Comparison of ENCODE assay signal across 26 cellular contexts in genomic region chr1:180486092-180486491, GRCh38. TPM values are rescaled to one million over a fixed set of nuclear protein-coding genes. Genes with fewer than 3 reads are reported as not detected.
DNase-seq lines count a peak whose midpoint lies in the region; TF ChIP-seq lines count a peak whose summit lies in the region.
"Had no signal": no experiment of that assay in that cellular context is flagged by ENCODE, and none has a peak within 500 bp of the region (broad histone marks: within the 10 kb centered on the region; RNA-seq: fewer than 3 reads in every experiment).

No MANE protein-coding gene starts in this region.

- intact Hi-C loops in activated CD4-positive, alpha-beta memory T cell treated with anti-CD3 and anti-CD28 coated beads for 36 hours (cut with micrococcal nuclease), result no loop called here

- H2AFZ ChIP-seq in KMS-11 (ENCODE audit: low read depth), result no peak overlapping the region

- no peaks in the 10 kb centered on the region for H3K36me3 ChIP-seq in KMS-11 (ENCODE audit: insufficient read depth)
- H3K36me3 ChIP-seq in mesendoderm (ENCODE audit: control insufficient read depth, insufficient read depth, low read length), result no peaks in the 10 kb centered on the region
- peaks cover 2% of the 10 kb centered on the region for H3K36me3 ChIP-seq in brain microvascular endothelial cell (replicated peaks)

- no peaks in the 10 kb centered on the region for H3K9me3 Mint-ChIP-seq in activated CD4-positive, alpha-beta memory T cell treated with anti-CD3 and anti-CD28 coated beads for 36 hours
- H3K9me3 Mint-ChIP-seq: stimulated activated naive CD8-positive, alpha-beta T cell treated with anti-CD3 and anti-CD28 coated beads, Interleukin-15, amount 100 ng/mL, for 72 hours had no signal

- H3K4me3 ChIP-seq in KMS-11 (IDR thresholded peaks at IDR 0.05; ENCODE audit: insufficient read depth, low read depth, low read length), result no peak overlapping the region
- H3K4me3 ChIP-seq in mesendoderm (ENCODE audit: low read length), result no peak overlapping the region
- H3K4me3 ChIP-seq in brain microvascular endothelial cell (ENCODE audit: low read depth, low read length), result no peak overlapping the region
- H3K4me3 ChIP-seq: gastroesophageal sphincter, psoas muscle had no signal

- in situ Hi-C loops in brain microvascular endothelial cell (cut with HindIII; ENCODE audit: low pct_ligation_motif_present, low sequenced_read_pairs), result no loop called here

- no peak overlapping the region for H3K4me2 ChIP-seq in KMS-11
- H3K4me2 ChIP-seq in mesendoderm (ENCODE audit: low read length), result no peak overlapping the region

- no CpG with 5 or more reads among the region's 1 CpG for WGBS in mesendoderm (ENCODE audit: extremely low coverage, insufficient coverage, low lambda C conversion rate)

- POLR2A ChIA-PET in activated CD4-positive, alpha-beta memory T cell treated with anti-CD3 and anti-CD28 coated beads for 36 hours (lab: Charles Lee), result no interaction called here

- DNase-seq in NCI-H1105 treated with DMSO at 0.1 percent for 48 hours (lab: John Stamatoyannopoulos, UW), result peak; percentile 14
- no peak for DNase-seq in NCI-H1105 (lab: John Stamatoyannopoulos, UW)
- peak; percentile 10 for DNase-seq in NCI-H446 treated with DMSO at 0.1 percent for 48 hours (lab: John Stamatoyannopoulos, UW)
- peak; percentile 16 for DNase-seq in mesendoderm
- DNase-seq in kidney tubule cell (ENCODE audit: low spot score), result no peak
- no peak for DNase-seq in activated CD4-positive, alpha-beta memory T cell treated with anti-CD3 and anti-CD28 coated beads for 36 hours
- no peak for DNase-seq in brain microvascular endothelial cell
- DNase-seq: activated CD4-positive, alpha-beta T cell treated with anti-CD3 and anti-CD28 coated beads, Interleukin-2, amount 50 U/mL, for 48 hours; activated T-cell treated with anti-CD3 and anti-CD28 coated beads for 4 hours; amniotic stem cell; central memory CD4-positive, alpha-beta T cell; KG1; NCI-H1436; NCI-H510A; OCI-M1; psoas muscle; small intestine; stimulated activated CD4-positive, alpha-beta T cell treated with anti-CD3 and anti-CD28 coated beads, Interleukin-4, amount 100 ng/mL, for 1 hour; stimulated activated naive CD8-positive, alpha-beta T cell treated with anti-CD3 and anti-CD28 coated beads, Interleukin-15, amount 100 ng/mL, for 72 hours; T-helper 2 cell; trophoblast cell; WERI-Rb-1 had no signal

- H2BK15ac ChIP-seq in mesendoderm (replicated peaks; ENCODE audit: low read depth), result no peak overlapping the region

- no peak overlapping the region for H2BK120ac ChIP-seq in mesendoderm (ENCODE audit: low read depth, low read length)

- no peak overlapping the region for H3K23ac ChIP-seq in mesendoderm (ENCODE audit: low read length)

- H3K27me3 Mint-ChIP-seq in activated CD4-positive, alpha-beta memory T cell treated with anti-CD3 and anti-CD28 coated beads for 36 hours, result no peaks in the 10 kb centered on the region
- H3K27me3 Mint-ChIP-seq: B cell; stimulated activated naive CD8-positive, alpha-beta T cell treated with anti-CD3 and anti-CD28 coated beads, Interleukin-15, amount 100 ng/mL, for 72 hours had no signal

- no peaks in the 10 kb centered on the region for H3K79me1 ChIP-seq in mesendoderm (ENCODE audit: low read length)

- H3K27me3 ChIP-seq in KMS-11 (ENCODE audit: insufficient read depth, low read depth) (no peaks in the 10 kb centered on the region), mesendoderm (ENCODE audit: insufficient read depth, low read length, poor library complexity) (no peaks in the 10 kb centered on the region), brain microvascular endothelial cell (replicated peaks) (no peaks in the 10 kb centered on the region)
- H3K27me3 ChIP-seq: gastroesophageal sphincter had no signal

- CTCF ChIA-PET in activated CD4-positive, alpha-beta memory T cell treated with anti-CD3 and anti-CD28 coated beads for 36 hours (lab: Charles Lee), result interaction anchor here (1.0 to 1.1 kb wide), 2 partner anchors 233 to 307 kb away, joined by 3 to 4 read pairs; no protein-coding TSS in a partner anchor

- H3K4me1 Mint-ChIP-seq in activated CD4-positive, alpha-beta memory T cell treated with anti-CD3 and anti-CD28 coated beads for 36 hours (ENCODE audit: low read depth), result peaks cover 15% of the 10 kb centered on the region

- H3K9ac ChIP-seq in KMS-11 (no peak overlapping the region), mesendoderm (ENCODE audit: low read length) (no peak overlapping the region)

- peaks cover 13% of the 10 kb centered on the region for H3K36me3 Mint-ChIP-seq in activated CD4-positive, alpha-beta memory T cell treated with anti-CD3 and anti-CD28 coated beads for 36 hours

- H3K4me3 Mint-ChIP-seq in activated CD4-positive, alpha-beta memory T cell treated with anti-CD3 and anti-CD28 coated beads for 36 hours, result no peak overlapping the region
- H3K4me3 Mint-ChIP-seq: B cell; stimulated activated naive CD8-positive, alpha-beta T cell treated with anti-CD3 and anti-CD28 coated beads, Interleukin-15, amount 100 ng/mL, for 72 hours had no signal

- H3K4me1 ChIP-seq in KMS-11 (ENCODE audit: low read depth, poor library complexity, severe bottlenecking) (peaks cover 10% of the 10 kb centered on the region), mesendoderm (ENCODE audit: control insufficient read depth, low read depth, low read length) (no peaks in the 10 kb centered on the region)
- H3K4me1 ChIP-seq: psoas muscle had no signal

- H3K4ac ChIP-seq in mesendoderm (ENCODE audit: low read depth, low read length), result no peak overlapping the region

- H4K8ac ChIP-seq in mesendoderm (ENCODE audit: low read depth, low read length), result no peak overlapping the region

- H4K20me1 ChIP-seq in KMS-11 (ENCODE audit: insufficient read depth), result no peaks in the 10 kb centered on the region

- H2AK5ac ChIP-seq in mesendoderm (ENCODE audit: low read length), result no peak overlapping the region

- no peaks in the 10 kb centered on the region for H3K79me2 ChIP-seq in KMS-11 (ENCODE audit: insufficient read depth, low read depth)
- H3K79me2 ChIP-seq in mesendoderm (ENCODE audit: control insufficient read depth, insufficient read depth, low read length), result no peaks in the 10 kb centered on the region

- H3K56ac ChIP-seq in mesendoderm (ENCODE audit: low read length), result no peak overlapping the region

- no peak overlapping the region for H3K18ac ChIP-seq in mesendoderm (ENCODE audit: low read length)

- H2BK5ac ChIP-seq in mesendoderm (ENCODE audit: low read length), result no peak overlapping the region

- no peak overlapping the region for H3K27ac ChIP-seq in KMS-11
- H3K27ac ChIP-seq in mesendoderm (ENCODE audit: low read depth, low read length), result no peak overlapping the region
- no peak overlapping the region for H3K27ac ChIP-seq in brain microvascular endothelial cell
- H3K27ac ChIP-seq: 22Rv1, gastroesophageal sphincter, psoas muscle, WERI-Rb-1 had no signal

- TF ChIP-seq CTCF in KMS-11 (conservative IDR thresholded peaks at IDR 0.05; ENCODE audit: low read depth, low read length) (0 out of 2 replicates have a peak, but pooled peaks have one; percentile 31), brain microvascular endothelial cell (IDR thresholded peaks at IDR 0.05; ENCODE audit: low read depth, low read length, missing control alignments) (no peak)

- H3K27ac Mint-ChIP-seq in activated CD4-positive, alpha-beta memory T cell treated with anti-CD3 and anti-CD28 coated beads for 36 hours, result no peak overlapping the region
- H3K27ac Mint-ChIP-seq: B cell had no signal

- H4K5ac ChIP-seq in mesendoderm (ENCODE audit: low read length), result no peak overlapping the region

RNA-seq across cellular contexts. Expression of gene ACBD6, which starts 16.3 kb away (rescaled TPM):
- polyA plus RNA-seq in mesendoderm (2013, experiment 1 of 2), result 34.7 TPM
- polyA plus RNA-seq in mesendoderm (2013, experiment 2 of 2), result 36.3 TPM
- 10 to 100 TPM; 36.7 to 40.8 TPM for total RNA-seq in activated CD4-positive, alpha-beta memory T cell treated with anti-CD3 and anti-CD28 coated beads for 36 hours

Comparison
In these comparisons a context has a peak if more than half of its experiments do, and no peak if none do; other contexts are left out.
1. DNase-seq: peak in NCI-H1105 treated with DMSO at 0.1 percent for 48 hours (single experiment), NCI-H446 treated with DMSO at 0.1 percent for 48 hours (single experiment) and mesendoderm (single experiment); none in NCI-H1105 (single experiment), kidney tubule cell (single experiment), activated CD4-positive, alpha-beta memory T cell treated with anti-CD3 and anti-CD28 coated beads for 36 hours (single experiment) and brain microvascular endothelial cell (single experiment).